8 cellular contexts compared by ENCODE assay signal in the genomic region with DNA sequence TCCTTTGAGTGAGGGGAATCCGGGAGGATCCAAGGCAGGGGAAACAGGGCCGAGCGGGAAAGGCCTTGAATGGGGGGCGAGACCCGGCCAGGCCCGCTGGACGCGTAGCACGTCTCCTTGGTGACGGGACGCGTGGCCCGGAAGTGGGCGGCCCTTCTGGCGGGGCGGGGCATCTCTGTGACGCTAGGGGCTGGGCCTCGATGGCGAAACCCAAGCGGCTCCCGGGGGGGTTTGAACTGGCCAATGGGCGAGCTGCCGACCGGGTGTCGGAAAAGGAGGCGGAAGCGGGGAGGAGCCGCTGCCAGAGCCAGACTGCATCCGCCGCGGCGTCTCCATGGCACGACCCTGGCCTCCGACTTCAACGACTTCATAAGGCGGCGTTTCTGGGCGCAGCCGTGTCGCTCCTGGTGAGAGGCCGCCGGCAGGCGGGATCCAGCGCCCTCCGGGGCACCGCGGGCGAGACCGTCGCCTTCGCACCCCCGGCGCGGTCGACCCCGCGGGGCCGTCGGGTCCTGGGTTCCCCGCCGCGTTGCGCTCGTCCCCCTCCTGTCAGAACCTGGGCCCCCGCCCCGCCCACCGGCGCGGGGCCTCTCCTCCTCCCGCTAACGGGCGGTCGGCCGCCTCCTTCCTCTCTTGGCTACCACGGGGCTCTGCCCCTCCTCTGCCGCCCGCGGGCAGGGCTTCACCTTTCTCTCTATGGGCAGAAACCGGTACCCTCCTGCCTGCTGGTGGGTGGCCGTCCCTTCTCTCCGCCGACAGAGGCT. TPM values are rescaled to one million over a fixed set of nuclear protein-coding genes. Genes with fewer than 3 reads are reported as not detected.
DNase-seq lines count a peak whose midpoint lies in the region; ATAC-seq and TF ChIP-seq lines count a peak whose summit lies in the region.

TSS of gene ODF2 (plus strand) at position 158 of the 764 bp plus-strand sequence. CDS start at position 244, 86 bp downstream.

- peak; percentile 81 for ATAC-seq in GM18502 (IDR thresholded peaks at IDR 0.05; ENCODE audit: poor library complexity, unreplicated experiment)
- ATAC-seq in HG02943 (IDR thresholded peaks at IDR 0.05; ENCODE audit: low read depth, unreplicated experiment), result peak; percentile 79
- peak; percentile 94 for ATAC-seq in left ventricle myocardium superior
- peak; percentile 98 to 99 (median 98) for ATAC-seq in psoas muscle

- peak; percentile 45 for DNase-seq in NCI-H187 treated with DMSO at 0.1 percent for 48 hours (lab: John Stamatoyannopoulos, UW)
- peak; percentile 96 to 99 (median 98) for DNase-seq in T-helper 2 cell
- DNase-seq in amygdala (lab: John Stamatoyannopoulos, UW), result peak; percentile 73 to 99 (median 95)
- peak; percentile 99 for DNase-seq in left ventricle myocardium superior
- peak; percentile 98 to 99 for DNase-seq in psoas muscle

- H3K36me3 ChIP-seq in psoas muscle (ENCODE audit: insufficient read depth in 1 of 2, low read depth in 1 of 2) (peaks cover 2 to 22% of the 10 kb centered on the region in 2 donors), urinary bladder (ENCODE audit: insufficient read depth) (no peaks in the 10 kb centered on the region)

- no peaks in the 10 kb centered on the region for H3K27me3 ChIP-seq in psoas muscle (ENCODE audit: insufficient read depth in 3 of 3, low read length in 2 of 3)

- H3K4me3 ChIP-seq in psoas muscle (peak within 1 kb of the TSS; percentile 86), urinary bladder (ENCODE audit: low read depth, low read length) (peak within 1 kb of the TSS; percentile 86)

- no peak for TF ChIP-seq CTCF in psoas muscle (IDR thresholded peaks at IDR 0.05)

- no peaks in the 10 kb centered on the region for H3K9me3 ChIP-seq in psoas muscle

- intact Hi-C loops in left ventricle myocardium superior (cut with micrococcal nuclease), result no loop called here
- intact Hi-C loops in psoas muscle (cut with DNase I), result loop anchor here in 1 of 2 donors (1.0 to 5.0 kb wide), 2 partner anchors 48 to 101 kb away; partner anchors contain the start of gene GLE1

- WGBS in psoas muscle, 3 donors, result 0% methylated on average over 58 to 82 of the region's 82 CpGs
- WGBS in urinary bladder, result under 1% methylated on average over 80 of the region's 82 CpGs

- H3K27ac ChIP-seq in psoas muscle (peak within 1 kb of the TSS; percentile 77), urinary bladder (ENCODE audit: low read depth) (peak within 1 kb of the TSS; percentile 93)

- H3K4me1 ChIP-seq in psoas muscle (no peaks in the 10 kb centered on the region), urinary bladder (ENCODE audit: insufficient read depth) (no peaks in the 10 kb centered on the region)

RNA-seq across cellular contexts. Expression of gene ODF2, which starts in this region (rescaled TPM):
- total RNA-seq in left ventricle myocardium superior (15.3 TPM), psoas muscle (10 to 100 TPM in 1 of 4 donors, 1 to 10 TPM in 3; 6.7 to 12.3 (median 7.4) TPM), urinary bladder (27.5 TPM)
- polyA plus RNA-seq in psoas muscle (10 to 100 TPM in 2 of 3 donors, 1 to 10 TPM in 1; 9.6 to 20.5 (median 14.2) TPM), urinary bladder (25.4 TPM)

Comparison
In these comparisons a context has a peak if more than half of its experiments do, and no peak if none do; other contexts are left out.
1. Peak in every context shown above with its lines: DNase-seq, ATAC-seq, H3K4me3 ChIP-seq and H3K27ac ChIP-seq.
2. DNase-seq: peak in every context shown above with its lines; median percentile 99 in left ventricle myocardium superior; 98 in psoas muscle; 98 in T-helper 2 cell; 95 in amygdala; 45 in NCI-H187 treated with DMSO at 0.1 percent for 48 hours.